In the genomic region with DNA sequence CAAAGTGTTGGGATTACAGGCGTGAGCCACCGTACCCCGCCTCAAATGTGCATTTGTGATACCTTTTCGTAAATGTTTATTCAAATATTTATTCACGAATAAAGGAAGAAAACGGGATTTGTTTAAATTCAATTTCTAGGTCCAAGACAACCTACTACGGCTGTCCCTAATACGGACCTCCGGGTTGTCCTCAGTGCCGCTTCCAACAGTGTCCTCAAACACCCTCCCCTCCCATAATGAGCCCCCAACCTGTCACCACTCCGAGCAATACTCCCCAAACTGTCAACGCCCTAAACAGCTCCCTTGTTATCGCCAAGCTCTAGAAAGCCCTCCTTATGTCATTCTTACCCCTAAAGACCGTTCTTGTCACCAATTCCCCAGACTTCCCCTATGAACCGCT, we compare ENCODE assay signal across 9 cellular contexts. TPM values are rescaled to one million over a fixed set of nuclear protein-coding genes. Genes with fewer than 3 reads are reported as not detected.
DNase-seq lines count a peak whose midpoint lies in the region; ATAC-seq and TF ChIP-seq lines count a peak whose summit lies in the region.
"Had no signal": no experiment of that assay in that cellular context is flagged by ENCODE, and none has a peak within 500 bp of the region (broad histone marks: within the 10 kb centered on the region; RNA-seq: fewer than 3 reads in every experiment).

No MANE protein-coding gene starts in this region.

- no peaks in the 10 kb centered on the region for H3K9me3 Mint-ChIP-seq in activated CD8-positive, alpha-beta T cell treated with anti-CD3 and anti-CD28 coated beads for 36 hours

- WGBS in suprapubic skin, result 22% methylated on average over 15 of the region's 15 CpGs

- peaks cover 4% of the 10 kb centered on the region for H3K36me3 Mint-ChIP-seq in activated CD8-positive, alpha-beta T cell treated with anti-CD3 and anti-CD28 coated beads for 36 hours (ENCODE audit: low read depth)

- H3K4me3 ChIP-seq in iPS-15b (ENCODE audit: low read depth, low read length) (peak overlapping the region; percentile 71), suprapubic skin (peak overlapping the region; percentile 95)

- H3K36me3 ChIP-seq in ES-I3 (ENCODE audit: insufficient read depth, low read length) (peaks cover 11% of the 10 kb centered on the region), iPS-15b (ENCODE audit: control insufficient read depth, insufficient read depth, low read length) (peaks cover 17% of the 10 kb centered on the region), suprapubic skin (peaks cover 29% of the 10 kb centered on the region)

- POLR2A ChIA-PET in activated CD8-positive, alpha-beta T cell treated with anti-CD3 and anti-CD28 coated beads for 36 hours (lab: Charles Lee), result interaction anchor here (0.6 to 3.9 kb wide), 8 partner anchors 9 to 83 kb away, joined by 3 to 19 read pairs (median 4); partner anchors contain the start of genes ADAT1 and TMEM231

- H3K27ac ChIP-seq in suprapubic skin, result peak overlapping the region; percentile 61

- no peaks in the 10 kb centered on the region for H3K27me3 ChIP-seq in iPS-15b (ENCODE audit: control insufficient read depth, insufficient read depth, low read length)
- H3K27me3 ChIP-seq in suprapubic skin, result no peaks in the 10 kb centered on the region

- TF ChIP-seq CTCF in activated CD8-positive, alpha-beta T cell treated with anti-CD3 and anti-CD28 coated beads for 36 hours (IDR thresholded peaks at IDR 0.05), result no peak
- no peak for TF ChIP-seq CTCF in suprapubic skin (IDR thresholded peaks at IDR 0.05)

- no peak for DNase-seq in activated CD8-positive, alpha-beta T cell treated with anti-CD3 and anti-CD28 coated beads for 36 hours
- DNase-seq in suprapubic skin (ENCODE audit: low spot score in 2 of 2) (peak in 1 of 2 donors; percentile 44), AG08396 (ENCODE audit: low spot score) (no peak), DMS79 (lab: John Stamatoyannopoulos, UW) (no peak)
- no peak for DNase-seq in activated CD8-positive, alpha-beta memory T cell treated with anti-CD3 and anti-CD28 coated beads for 24 hours

- H3K4me3 Mint-ChIP-seq in activated CD8-positive, alpha-beta T cell treated with anti-CD3 and anti-CD28 coated beads for 36 hours, result peak overlapping the region; percentile 93

- H3K27me3 Mint-ChIP-seq in activated CD8-positive, alpha-beta T cell treated with anti-CD3 and anti-CD28 coated beads for 36 hours, result peaks cover 7% of the 10 kb centered on the region

- intact Hi-C loops in activated CD8-positive, alpha-beta T cell treated with anti-CD3 and anti-CD28 coated beads for 36 hours (cut with micrococcal nuclease), result loop anchor here (2.0 kb wide), 1 partner anchor 57 kb away; the partner anchor contains the start of gene ADAT1

- H3K4me1 ChIP-seq in ES-I3 (ENCODE audit: insufficient read depth, low read length), result peaks cover 13% of the 10 kb centered on the region
- H3K4me1 ChIP-seq in iPS-15b (ENCODE audit: control insufficient read depth, insufficient read depth, low read length), result peaks cover 6% of the 10 kb centered on the region
- H3K4me1 ChIP-seq in suprapubic skin, result peaks cover 44% of the 10 kb centered on the region

- no peak for TF ChIP-seq POLR2A in suprapubic skin (IDR thresholded peaks at IDR 0.05)

- H3K27ac Mint-ChIP-seq in activated CD8-positive, alpha-beta T cell treated with anti-CD3 and anti-CD28 coated beads for 36 hours, result peak overlapping the region; percentile 98

- H3K4me1 Mint-ChIP-seq in activated CD8-positive, alpha-beta T cell treated with anti-CD3 and anti-CD28 coated beads for 36 hours (ENCODE audit: low read depth), result peaks cover 30% of the 10 kb centered on the region

- CTCF ChIA-PET in activated CD8-positive, alpha-beta T cell treated with anti-CD3 and anti-CD28 coated beads for 36 hours (lab: Charles Lee), result interaction anchor here (0.9 to 2.3 kb wide), 5 partner anchors 30 to 101 kb away, joined by 4 to 10 read pairs (median 4); partner anchors contain the start of genes ADAT1, CHST5, KARS1 and TERF2IP

- ATAC-seq in HG02642 (IDR thresholded peaks at IDR 0.05; ENCODE audit: poor library complexity, unreplicated experiment), result peak; percentile 7
- ATAC-seq in activated CD8-positive, alpha-beta T cell treated with anti-CD3 and anti-CD28 coated beads for 36 hours, result no peak

- TF ChIP-seq EP300 in suprapubic skin (IDR thresholded peaks at IDR 0.05), result no peak

- H3K9ac ChIP-seq in ES-I3 (ENCODE audit: low read depth, low read length), result peak overlapping the region; percentile 97
- H3K9ac ChIP-seq in iPS-15b (ENCODE audit: low read depth, low read length), result no peak overlapping the region

- no peaks in the 10 kb centered on the region for H3K9me3 ChIP-seq in ES-I3 (ENCODE audit: control insufficient read depth, insufficient read depth, low read length)
- H3K9me3 ChIP-seq in iPS-15b (ENCODE audit: control insufficient read depth, insufficient read depth, low read length), result no peaks in the 10 kb centered on the region
- H3K9me3 ChIP-seq in suprapubic skin, result no peaks in the 10 kb centered on the region

RNA-seq across cellular contexts. Expression of gene GABARAPL2, which starts 0.5 kb away (rescaled TPM):
- total RNA-seq in activated CD8-positive, alpha-beta T cell treated with anti-CD3 and anti-CD28 coated beads for 36 hours, result 10 to 100 TPM; 56.3 to 57.4 TPM
- 100 to 1,000 TPM in 2 of 4 donors, 10 to 100 TPM in 2; 76.2 to 135 (median 99.6) TPM for total RNA-seq in suprapubic skin

RNA-seq across cellular contexts. Expression of gene TMEM231, which starts 9.6 kb away (rescaled TPM):
- total RNA-seq in activated CD8-positive, alpha-beta T cell treated with anti-CD3 and anti-CD28 coated beads for 36 hours, result 1 to 10 TPM; 4.9 to 5.1 TPM
- 10 to 100 TPM in 2 of 4 donors, 1 to 10 TPM in 2; 6.0 to 11.9 (median 9.3) TPM for total RNA-seq in suprapubic skin

RNA-seq across cellular contexts. Expression of gene CHST5, which starts 29.7 kb away (rescaled TPM):
- total RNA-seq in activated CD8-positive, alpha-beta T cell treated with anti-CD3 and anti-CD28 coated beads for 36 hours, result not detected
- under 1 TPM in 2 of 4 donors, not detected in 2; 0.31 to 0.56 TPM for total RNA-seq in suprapubic skin
- total RNA-seq: M059J had no signal

RNA-seq across cellular contexts. Expression of gene ADAT1, which starts 57.4 kb away (rescaled TPM):
- total RNA-seq in activated CD8-positive, alpha-beta T cell treated with anti-CD3 and anti-CD28 coated beads for 36 hours, result 10 to 100 TPM; 41.7 to 43.6 TPM
- 10 to 100 TPM; 41.4 to 84.2 (median 55.2) TPM for total RNA-seq in suprapubic skin
